Comparison of ENCODE assay signal across 7 cellular contexts in the genomic region with DNA sequence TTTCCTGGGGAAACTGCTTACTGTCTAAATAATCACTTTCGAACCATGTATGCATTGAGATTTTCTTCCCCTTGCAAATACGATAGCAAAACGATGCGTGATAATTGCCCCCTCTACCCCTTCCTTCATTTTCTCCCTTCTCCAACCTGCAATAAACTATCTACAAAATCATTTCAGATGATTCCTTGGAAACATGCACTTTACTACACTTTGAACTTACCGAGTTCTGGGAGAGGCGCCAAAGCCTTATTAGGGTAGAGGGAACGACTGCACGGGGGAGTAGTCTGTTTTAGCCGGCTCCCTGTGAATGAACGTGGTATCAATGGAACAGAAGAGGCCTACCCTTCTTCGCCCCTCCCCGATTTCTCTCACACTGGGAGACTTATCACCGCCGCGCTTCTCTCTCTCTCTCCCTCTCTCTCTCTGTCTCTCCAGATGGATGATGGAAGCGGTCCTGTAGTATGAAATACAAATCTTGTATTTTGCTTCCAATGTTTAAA. TPM values are rescaled to one million over a fixed set of nuclear protein-coding genes. Genes with fewer than 3 reads are reported as not detected.
A peak's percentile ranks its signal among the peaks of the same experiment; 100 is the strongest.
DNase-seq lines count a peak whose midpoint lies in the region; ATAC-seq and TF ChIP-seq lines count a peak whose summit lies in the region.

A gene with protein sequence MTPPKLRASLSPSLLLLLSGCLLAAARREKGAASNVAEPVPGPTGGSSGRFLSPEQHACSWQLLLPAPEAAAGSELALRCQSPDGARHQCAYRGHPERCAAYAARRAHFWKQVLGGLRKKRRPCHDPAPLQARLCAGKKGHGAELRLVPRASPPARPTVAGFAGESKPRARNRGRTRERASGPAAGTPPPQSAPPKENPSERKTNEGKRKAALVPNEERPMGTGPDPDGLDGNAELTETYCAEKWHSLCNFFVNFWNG (minus strand): TSS at position 309 of the 500 bp plus-strand sequence. CDS start 517 bp downstream, outside the sequence.

- DNase-seq in GM10266 (ENCODE audit: extremely low spot score) (peak; percentile 54), NCI-H1048 (lab: John Stamatoyannopoulos, UW) (peak; percentile 31), colonic mucosa (peak; percentile 66), right lobe of liver (no peak), hepatic stellate cell (ENCODE audit: low spot score) (no peak)

- peak within 1 kb of the TSS; percentile 63 for H3K27ac Mint-ChIP-seq in T-helper 1 cell treated with Interleukin-12 subunit alpha and Interleukin-12 subunit beta and Interleukin-4 antibody, amounts not matched to agents 30 μg/mL and 1 μg/mL, for 36 hours
- peak within 1 kb of the TSS; percentile 89 for H3K27ac Mint-ChIP-seq in stimulated activated naive CD8-positive, alpha-beta T cell treated with anti-CD3 and anti-CD28 coated beads, Interleukin-15, Interleukin-2, amounts not matched to agents 100 ng/mL and 50 ng/mL, for 24 hours

- TF ChIP-seq POLR2A in right lobe of liver (IDR thresholded peaks at IDR 0.05): no peak

- peaks cover 15% of the 10 kb centered on the region for H3K27me3 Mint-ChIP-seq in T-helper 1 cell treated with Interleukin-12 subunit alpha and Interleukin-12 subunit beta and Interleukin-4 antibody, amounts not matched to agents 30 μg/mL and 1 μg/mL, for 36 hours (ENCODE audit: low read depth)
- peaks cover 6% of the 10 kb centered on the region for H3K27me3 Mint-ChIP-seq in stimulated activated naive CD8-positive, alpha-beta T cell treated with anti-CD3 and anti-CD28 coated beads, Interleukin-15, Interleukin-2, amounts not matched to agents 100 ng/mL and 50 ng/mL, for 24 hours

- peak; percentile 28 to 51 (median 30) for ATAC-seq in right lobe of liver

- under 1% methylated on average over 16 of the region's 16 CpGs for WGBS in right lobe of liver (ENCODE audit: insufficient coverage, low coverage, low lambda C conversion rate, missing lambda C conversion rate)

- no peaks in the 10 kb centered on the region for H3K9me3 ChIP-seq in colonic mucosa
- H3K9me3 ChIP-seq in right lobe of liver: no peaks in the 10 kb centered on the region

- TF ChIP-seq CTCF in GM10266 (IDR thresholded peaks at IDR 0.05; ENCODE audit: control insufficient read depth, insufficient read depth, low read depth, missing control alignments): no peak
- no peak for TF ChIP-seq CTCF in colonic mucosa (IDR thresholded peaks at IDR 0.05)
- TF ChIP-seq CTCF in right lobe of liver (IDR thresholded peaks at IDR 0.05): no peak

- H3K36me3 Mint-ChIP-seq in T-helper 1 cell treated with Interleukin-12 subunit alpha and Interleukin-12 subunit beta and Interleukin-4 antibody, amounts not matched to agents 30 μg/mL and 1 μg/mL, for 36 hours (ENCODE audit: low read depth): peaks cover 2% of the 10 kb centered on the region
- H3K36me3 Mint-ChIP-seq in stimulated activated naive CD8-positive, alpha-beta T cell treated with anti-CD3 and anti-CD28 coated beads, Interleukin-15, Interleukin-2, amounts not matched to agents 100 ng/mL and 50 ng/mL, for 24 hours (ENCODE audit: low read depth): peaks cover 7% of the 10 kb centered on the region

- H3K4me1 Mint-ChIP-seq in T-helper 1 cell treated with Interleukin-12 subunit alpha and Interleukin-12 subunit beta and Interleukin-4 antibody, amounts not matched to agents 30 μg/mL and 1 μg/mL, for 36 hours (ENCODE audit: low read depth): peaks cover 23% of the 10 kb centered on the region
- H3K4me1 Mint-ChIP-seq in stimulated activated naive CD8-positive, alpha-beta T cell treated with anti-CD3 and anti-CD28 coated beads, Interleukin-15, Interleukin-2, amounts not matched to agents 100 ng/mL and 50 ng/mL, for 24 hours (ENCODE audit: low read depth): peaks cover 26% of the 10 kb centered on the region

- H3K4me3 ChIP-seq in colonic mucosa (peak within 1 kb of the TSS; percentile 94), right lobe of liver (peak within 1 kb of the TSS; percentile 50 to 83 (median 74))

- H3K9ac ChIP-seq in colonic mucosa (ENCODE audit: low read depth in 2 of 2, low read length in 2 of 2): peak within 1 kb of the TSS; percentile 41 to 70

- no peaks in the 10 kb centered on the region for H3K9me3 Mint-ChIP-seq in T-helper 1 cell treated with Interleukin-12 subunit alpha and Interleukin-12 subunit beta and Interleukin-4 antibody, amounts not matched to agents 30 μg/mL and 1 μg/mL, for 36 hours
- no peaks in the 10 kb centered on the region for H3K9me3 Mint-ChIP-seq in stimulated activated naive CD8-positive, alpha-beta T cell treated with anti-CD3 and anti-CD28 coated beads, Interleukin-15, Interleukin-2, amounts not matched to agents 100 ng/mL and 50 ng/mL, for 24 hours

- H3K4me3 Mint-ChIP-seq in T-helper 1 cell treated with Interleukin-12 subunit alpha and Interleukin-12 subunit beta and Interleukin-4 antibody, amounts not matched to agents 30 μg/mL and 1 μg/mL, for 36 hours: peak within 1 kb of the TSS; percentile 87
- peak within 1 kb of the TSS; percentile 81 for H3K4me3 Mint-ChIP-seq in stimulated activated naive CD8-positive, alpha-beta T cell treated with anti-CD3 and anti-CD28 coated beads, Interleukin-15, Interleukin-2, amounts not matched to agents 100 ng/mL and 50 ng/mL, for 24 hours

- H3K36me3 ChIP-seq in colonic mucosa: no peaks in the 10 kb centered on the region
- no peaks in the 10 kb centered on the region for H3K36me3 ChIP-seq in right lobe of liver

- H3K4me1 ChIP-seq in colonic mucosa (no peaks in the 10 kb centered on the region), right lobe of liver (peaks cover 0 to 6% (median 0%) of the 10 kb centered on the region in 4 donors)

- H3K27ac ChIP-seq in colonic mucosa (peak within 1 kb of the TSS; percentile 61), right lobe of liver (peak within 1 kb of the TSS; percentile 20 to 52 (median 34))

- intact Hi-C loops in colonic mucosa (cut with DNase I) (loop anchor here (10.0 kb wide), 1 partner anchor 274 kb away; the partner anchor contains the start of gene PPP1R3C), right lobe of liver (cut with DNase I) (no loop called here)

- no peaks in the 10 kb centered on the region for H3K27me3 ChIP-seq in colonic mucosa
- H3K27me3 ChIP-seq in right lobe of liver: no peaks in the 10 kb centered on the region

RNA-seq across cellular contexts. Expression of the gene that starts here (rescaled TPM):
- total RNA-seq in colonic mucosa (1 to 10 TPM; 1.1 to 2.8 TPM), right lobe of liver (under 1 TPM in 5 of 6 experiments, not detected in 1; 0.10 to 0.55 (median 0.20) TPM)

Comparison
In these comparisons a context has a peak if more than half of its experiments do, and no peak if none do; other contexts are left out.
1. Peak in ATAC-seq, H3K4me3 ChIP-seq and H3K27ac ChIP-seq in right lobe of liver; RNA of the gene not detected or under 1 TPM.
2. DNase-seq: peak in GM10266 (single experiment), NCI-H1048 (single experiment) and colonic mucosa (single experiment); none in right lobe of liver (0 of 3) and hepatic stellate cell (single experiment).